ENCODE assay signal across 1 cellular context in the genomic region with DNA sequence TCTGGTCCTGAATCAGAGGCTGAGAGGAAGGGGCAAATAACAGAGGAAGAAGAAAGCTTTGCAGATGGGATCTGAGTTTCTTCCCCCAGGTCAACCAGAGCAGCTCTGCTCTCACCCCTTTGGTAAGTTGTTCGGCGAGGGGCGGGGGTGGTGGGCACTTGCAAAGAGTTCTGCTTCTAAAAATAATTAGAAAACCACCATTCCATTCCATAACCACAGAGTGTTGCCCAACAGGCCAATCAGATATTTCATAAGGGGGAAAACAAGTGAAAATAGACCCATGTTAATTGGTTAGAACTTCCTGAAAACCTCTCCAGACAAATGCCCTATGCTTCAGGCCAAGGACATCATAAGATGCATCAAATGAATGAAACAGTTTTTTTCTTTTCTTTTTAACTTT.
TF ChIP-seq lines count a peak whose summit lies in the region.

No MANE protein-coding gene starts in this region.

TF ChIP-seq in HepG2, 621 proteins besides CTCF, POLR2A, EP300 and RAD21 (continued from another document):
- TF ChIP-seq MED8 (CRISPR knock-in tag; IDR thresholded peaks at IDR 0.05; ENCODE audit: insufficient replicate concordance) (no peak), TOE1 (CRISPR knock-in tag; IDR thresholded peaks at IDR 0.05) (no peak), ZZZ3 (CRISPR knock-in tag; IDR thresholded peaks at IDR 0.05; ENCODE audit: borderline replicate concordance) (no peak), RFX1 (IDR thresholded peaks at IDR 0.05) (no peak)
